Comparison of ENCODE assay signal across 8 cellular contexts in the genomic region with DNA sequence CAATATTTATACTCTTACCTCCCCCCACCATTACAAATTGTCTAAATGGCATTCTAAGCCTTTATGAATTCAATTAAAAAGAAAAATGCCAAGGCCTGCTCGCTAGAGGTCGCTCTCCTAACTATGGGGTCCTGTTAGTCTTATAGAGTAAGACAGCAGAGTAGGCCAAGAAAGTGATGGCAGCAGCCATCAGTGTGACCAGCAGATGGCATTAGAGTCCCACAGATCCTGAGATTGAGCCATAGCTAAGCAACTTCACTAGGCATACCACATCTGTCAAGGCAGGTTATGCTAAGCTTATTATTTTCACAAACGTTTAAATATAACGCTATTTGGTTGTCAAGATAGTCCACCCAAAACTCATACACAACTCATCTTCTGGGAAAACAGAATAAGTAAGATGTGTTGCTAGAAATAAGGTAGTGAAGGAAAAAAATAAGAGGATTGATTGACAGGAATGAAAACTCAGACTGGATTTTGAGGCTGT. TPM values are rescaled to one million over a fixed set of nuclear protein-coding genes. Genes with fewer than 3 reads are reported as not detected.
DNase-seq lines count a peak whose midpoint lies in the region; ATAC-seq and TF ChIP-seq lines count a peak whose summit lies in the region.

No MANE protein-coding gene starts in this region.

- DNase-seq in ELF-1 (ENCODE audit: low read depth, low spot score) (peak; percentile 96), GM23338 (ENCODE audit: low spot score) (peak; percentile 96), Karpas-422 (peak; percentile 97), OCI-M1 (lab: John Stamatoyannopoulos, UW) (peak; percentile 98), activated T-cell treated with anti-CD3 and anti-CD28 coated beads for 1 hour (ENCODE audit: low read depth) (peak; percentile 79)
- peak; percentile 67 to 91 (median 85) for DNase-seq in naive thymus-derived CD8-positive, alpha-beta T cell

- no peaks in the 10 kb centered on the region for H3K9me3 ChIP-seq in Karpas-422 (ENCODE audit: low read length)

- no peak overlapping the region for H3K9ac ChIP-seq in Karpas-422 (ENCODE audit: low read length)

- H3K27ac ChIP-seq in GM23338 (ENCODE audit: low read depth), result no peak overlapping the region
- no peak overlapping the region for H3K27ac ChIP-seq in Karpas-422 (ENCODE audit: low read length)

- H3K27ac Mint-ChIP-seq in GM23338, result no peak overlapping the region
- H3K27ac Mint-ChIP-seq in naive thymus-derived CD8-positive, alpha-beta T cell, result no peak overlapping the region
- H3K27ac Mint-ChIP-seq in stimulated activated memory B cell treated with anti-CD40 and anti-IgM and Interleukin-4, amounts not matched to agents 10 μg/mL and 1 μg/mL and 100 μg/mL, for 72 hours, result no peak overlapping the region

- POLR2A ChIA-PET in naive thymus-derived CD8-positive, alpha-beta T cell (lab: Charles Lee), result interaction anchor here (1.1 kb wide), 1 partner anchor 127 kb away, joined by 4 read pairs; no protein-coding TSS in a partner anchor

- H2AFZ ChIP-seq in GM23338 (no peak overlapping the region), Karpas-422 (ENCODE audit: low read length) (no peak overlapping the region)

- H3K4me2 ChIP-seq in GM23338 (no peak overlapping the region), Karpas-422 (ENCODE audit: low read depth, low read length, poor library complexity, severe bottlenecking) (no peak overlapping the region)

- no peaks in the 10 kb centered on the region for H3K4me1 ChIP-seq in GM23338 (ENCODE audit: insufficient read depth)
- no peaks in the 10 kb centered on the region for H3K4me1 ChIP-seq in Karpas-422 (ENCODE audit: low read length)

- H3K27me3 ChIP-seq in GM23338 (ENCODE audit: insufficient read depth), result no peaks in the 10 kb centered on the region
- H3K27me3 ChIP-seq in Karpas-422 (ENCODE audit: low read length), result no peaks in the 10 kb centered on the region

- H3K36me3 Mint-ChIP-seq in GM23338 (ENCODE audit: low read depth), result no peaks in the 10 kb centered on the region
- H3K36me3 Mint-ChIP-seq in naive thymus-derived CD8-positive, alpha-beta T cell, result no peaks in the 10 kb centered on the region
- H3K36me3 Mint-ChIP-seq in stimulated activated memory B cell treated with anti-CD40 and anti-IgM and Interleukin-4, amounts not matched to agents 10 μg/mL and 1 μg/mL and 100 μg/mL, for 72 hours, result no peaks in the 10 kb centered on the region

- no peaks in the 10 kb centered on the region for H3F3A ChIP-seq in GM23338 (replicated peaks; ENCODE audit: low read depth)

- ATAC-seq in GM23338 (peak; percentile 100), esophagus mucosa (peak; percentile 100)
- ATAC-seq in naive thymus-derived CD8-positive, alpha-beta T cell, result peak; percentile 100
- ATAC-seq in stimulated activated memory B cell treated with anti-CD40 and anti-IgM and Interleukin-4, amounts not matched to agents 10 μg/mL and 1 μg/mL and 100 μg/mL, for 72 hours, result peak; percentile 99

- H4K20me1 ChIP-seq in GM23338 (replicated peaks; ENCODE audit: insufficient read depth), result no peaks in the 10 kb centered on the region
- no peaks in the 10 kb centered on the region for H4K20me1 ChIP-seq in Karpas-422 (ENCODE audit: insufficient read depth, low read depth, low read length)

- H3K9me3 Mint-ChIP-seq in GM23338, result no peaks in the 10 kb centered on the region
- H3K9me3 Mint-ChIP-seq in naive thymus-derived CD8-positive, alpha-beta T cell, result no peaks in the 10 kb centered on the region
- H3K9me3 Mint-ChIP-seq in stimulated activated memory B cell treated with anti-CD40 and anti-IgM and Interleukin-4, amounts not matched to agents 10 μg/mL and 1 μg/mL and 100 μg/mL, for 72 hours, result no peaks in the 10 kb centered on the region

- no peaks in the 10 kb centered on the region for H3K4me1 Mint-ChIP-seq in GM23338
- no peaks in the 10 kb centered on the region for H3K4me1 Mint-ChIP-seq in naive thymus-derived CD8-positive, alpha-beta T cell
- H3K4me1 Mint-ChIP-seq in stimulated activated memory B cell treated with anti-CD40 and anti-IgM and Interleukin-4, amounts not matched to agents 10 μg/mL and 1 μg/mL and 100 μg/mL, for 72 hours, result no peaks in the 10 kb centered on the region

- H3K9me2 ChIP-seq in GM23338 (ENCODE audit: insufficient read depth), result 0 out of 2 replicates have a peak, but pooled peaks cover 4% of the 10 kb centered on the region
- no peaks in the 10 kb centered on the region for H3K9me2 ChIP-seq in Karpas-422 (replicated peaks; ENCODE audit: insufficient read depth, low read length)

- no peak overlapping the region for H3K4me3 Mint-ChIP-seq in GM23338
- no peak overlapping the region for H3K4me3 Mint-ChIP-seq in naive thymus-derived CD8-positive, alpha-beta T cell
- H3K4me3 Mint-ChIP-seq in stimulated activated memory B cell treated with anti-CD40 and anti-IgM and Interleukin-4, amounts not matched to agents 10 μg/mL and 1 μg/mL and 100 μg/mL, for 72 hours, result no peak overlapping the region

- peak; percentile 100 for TF ChIP-seq CTCF in GM23338 (conservative IDR thresholded peaks at IDR 0.05; ENCODE audit: low read depth in 2 of 2)

- H3K79me2 ChIP-seq in GM23338 (replicated peaks; ENCODE audit: insufficient read depth) (no peaks in the 10 kb centered on the region), Karpas-422 (ENCODE audit: low read length) (no peaks in the 10 kb centered on the region)

- peaks cover 1% of the 10 kb centered on the region for H3K27me3 Mint-ChIP-seq in GM23338 (ENCODE audit: insufficient read depth, low read depth, poor library complexity)
- no peaks in the 10 kb centered on the region for H3K27me3 Mint-ChIP-seq in naive thymus-derived CD8-positive, alpha-beta T cell
- H3K27me3 Mint-ChIP-seq in stimulated activated memory B cell treated with anti-CD40 and anti-IgM and Interleukin-4, amounts not matched to agents 10 μg/mL and 1 μg/mL and 100 μg/mL, for 72 hours, result no peaks in the 10 kb centered on the region

- H3K36me3 ChIP-seq in GM23338 (ENCODE audit: insufficient read depth) (no peaks in the 10 kb centered on the region), Karpas-422 (ENCODE audit: insufficient read depth, low read length) (no peaks in the 10 kb centered on the region)

- H3K4me3 ChIP-seq in GM23338 (no peak overlapping the region), Karpas-422 (ENCODE audit: low read length) (no peak overlapping the region)

RNA-seq across cellular contexts. Expression of gene SCAF8, which starts 57.6 kb away (rescaled TPM):
- 37.9 and 40.8 TPM in 2 replicates for total RNA-seq in GM23338 (2014; rRNA removed; shearing (Covaris generic))
- polyA plus RNA-seq in GM23338 (2016; fragmentation: Nextera tagmentation; extraction: Ambion mirVana), result 12.8 and 13.8 TPM in 2 replicates
- total RNA-seq in Karpas-422 (2014; rRNA removed; shearing (Covaris generic); ENCODE audit: low replicate concordance), result 30.1 and 44.8 TPM in 2 replicates
- total RNA-seq in esophagus mucosa, result 20.4 TPM
- 10 to 100 TPM; 65.2 to 67.1 TPM for total RNA-seq in naive thymus-derived CD8-positive, alpha-beta T cell
- polyA plus RNA-seq in naive thymus-derived CD8-positive, alpha-beta T cell, result 10 to 100 TPM; 11.0 to 17.4 (median 13.4) TPM
